17 cellular contexts compared by ENCODE assay signal in the genomic region with DNA sequence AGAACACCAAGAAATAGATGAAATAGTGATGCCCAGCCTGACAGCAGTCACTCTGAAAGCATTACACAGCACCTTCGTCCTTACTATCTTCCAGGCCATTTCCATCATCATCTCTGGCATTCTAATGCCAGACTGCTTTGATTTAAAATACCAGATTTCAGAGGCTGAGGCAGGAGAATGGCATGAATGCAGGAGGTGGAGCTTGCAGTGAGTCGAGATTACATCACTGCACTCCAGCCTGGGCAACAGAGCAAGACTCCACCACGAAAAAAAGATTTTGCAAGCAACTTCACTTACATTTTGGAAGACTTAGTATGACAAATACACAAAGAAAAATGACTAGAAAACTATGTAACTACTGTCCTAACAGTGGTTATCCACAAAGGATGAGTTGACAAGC.
"Had no signal": no experiment of that assay in that cellular context is flagged by ENCODE, and none has a peak within 500 bp of the region (broad histone marks: within the 10 kb centered on the region; RNA-seq: fewer than 3 reads in every experiment).

No MANE protein-coding gene starts in this region.

- H3K9me3 ChIP-seq: breast epithelium, gastrocnemius medialis, tibial nerve had no signal

- H3K4me3 Mint-ChIP-seq: activated CD4-positive, alpha-beta memory T cell treated with anti-CD3 and anti-CD28 coated beads, Interleukin-2, amount 10 ng/mL, durations not matched to agents 7 days and 5 days; activated CD4-positive, alpha-beta T cell treated with anti-CD3 and anti-CD28 coated beads for 36 hours; activated naive CD8-positive, alpha-beta T cell treated with anti-CD3 and anti-CD28 coated beads for 36 hours; neural crest cell; stimulated activated naive B cell treated with anti-CD40 and anti-IgM and Interleukin-4, amounts not matched to agents 10 μg/mL and 1 μg/mL and 100 μg/mL, for 72 hours had no signal

- H3K27me3 ChIP-seq: breast epithelium, dorsolateral prefrontal cortex, gastrocnemius medialis, tibial nerve had no signal

- H3K9me3 Mint-ChIP-seq: activated naive CD8-positive, alpha-beta T cell treated with anti-CD3 and anti-CD28 coated beads for 36 hours; neural crest cell; stimulated activated naive B cell treated with anti-CD40 and anti-IgM and Interleukin-4, amounts not matched to agents 10 μg/mL and 1 μg/mL and 100 μg/mL, for 72 hours had no signal

- DNase-seq: activated CD4-positive, alpha-beta memory T cell treated with anti-CD3 and anti-CD28 coated beads, Interleukin-2, amount 10 ng/mL, durations not matched to agents 7 days and 5 days; activated CD4-positive, alpha-beta T cell treated with anti-CD3 and anti-CD28 coated beads for 36 hours; activated gamma-delta T cell treated with Interleukin-2 at 50 U/mL for 16 hours; activated naive CD8-positive, alpha-beta T cell treated with anti-CD3 and anti-CD28 coated beads for 36 hours; activated T-cell treated with anti-CD3 and anti-CD28 coated beads, Interleukin-2, amount 50 U/mL, for 48 hours; aorta; dorsolateral prefrontal cortex; gastrocnemius medialis; retina; small intestine; stimulated activated naive B cell treated with anti-CD40 and anti-IgM and Interleukin-4, amounts not matched to agents 10 μg/mL and 1 μg/mL and 100 μg/mL, for 72 hours had no signal

- H3K4me1 ChIP-seq: breast epithelium, gastrocnemius medialis, parathyroid adenoma, tibial nerve had no signal

- ATAC-seq: activated CD4-positive, alpha-beta T cell treated with anti-CD3 and anti-CD28 coated beads for 36 hours; esophagus mucosa; gastrocnemius medialis; stimulated activated naive B cell treated with anti-CD40 and anti-IgM and Interleukin-4, amounts not matched to agents 10 μg/mL and 1 μg/mL and 100 μg/mL, for 72 hours had no signal

- H3K9ac ChIP-seq: parathyroid adenoma had no signal

- H3K79me2 ChIP-seq: parathyroid adenoma had no signal

- H3K27ac Mint-ChIP-seq: activated CD4-positive, alpha-beta memory T cell treated with anti-CD3 and anti-CD28 coated beads, Interleukin-2, amount 10 ng/mL, durations not matched to agents 7 days and 5 days; activated CD4-positive, alpha-beta T cell treated with anti-CD3 and anti-CD28 coated beads for 36 hours; activated naive CD8-positive, alpha-beta T cell treated with anti-CD3 and anti-CD28 coated beads for 36 hours; stimulated activated naive B cell treated with anti-CD40 and anti-IgM and Interleukin-4, amounts not matched to agents 10 μg/mL and 1 μg/mL and 100 μg/mL, for 72 hours had no signal

- H2AFZ ChIP-seq: parathyroid adenoma had no signal

- H3K27me3 Mint-ChIP-seq: activated CD4-positive, alpha-beta memory T cell treated with anti-CD3 and anti-CD28 coated beads, Interleukin-2, amount 10 ng/mL, durations not matched to agents 7 days and 5 days; activated CD4-positive, alpha-beta T cell treated with anti-CD3 and anti-CD28 coated beads for 36 hours; activated naive CD8-positive, alpha-beta T cell treated with anti-CD3 and anti-CD28 coated beads for 36 hours; stimulated activated naive B cell treated with anti-CD40 and anti-IgM and Interleukin-4, amounts not matched to agents 10 μg/mL and 1 μg/mL and 100 μg/mL, for 72 hours had no signal

- H3K36me3 ChIP-seq: breast epithelium, WERI-Rb-1 had no signal

- H3K4me1 Mint-ChIP-seq: activated CD4-positive, alpha-beta memory T cell treated with anti-CD3 and anti-CD28 coated beads, Interleukin-2, amount 10 ng/mL, durations not matched to agents 7 days and 5 days; activated naive CD8-positive, alpha-beta T cell treated with anti-CD3 and anti-CD28 coated beads for 36 hours had no signal

- H3K27ac ChIP-seq: breast epithelium, gastrocnemius medialis, parathyroid adenoma, tibial nerve had no signal

- H3K4me3 ChIP-seq: breast epithelium, dorsolateral prefrontal cortex, gastrocnemius medialis, tibial nerve had no signal
